8 cellular contexts compared by ENCODE assay signal in genomic region chr2:149017116-149017985, GRCh38. TPM values are rescaled to one million over a fixed set of nuclear protein-coding genes. Genes with fewer than 3 reads are reported as not detected.
A peak's percentile ranks its signal among the peaks of the same experiment; 100 is the strongest.
DNase-seq lines count a peak whose midpoint lies in the region; ATAC-seq, FAIRE-seq and TF ChIP-seq lines count a peak whose summit lies in the region.

No MANE protein-coding gene starts in this region.

- no peaks in the 10 kb centered on the region for H3K9me2 ChIP-seq in GM23248 (ENCODE audit: insufficient read depth)

- no peaks in the 10 kb centered on the region for H3F3A ChIP-seq in GM23248 (ENCODE audit: insufficient read depth)

- 49 to 50% methylated on average over 14 of the region's 14 CpGs for WGBS in GM23248 (ENCODE audit: low coverage in 1 of 2, low lambda C conversion rate in 2 of 2, missing lambda C conversion rate in 2 of 2), 2 experiments

- H3K4me3 ChIP-seq in GM23248 (no peak overlapping the region), astrocyte of the spinal cord (ENCODE audit: low read depth, low read length) (no peak overlapping the region)

- no peaks in the 10 kb centered on the region for H3K9me3 ChIP-seq in GM23248 (ENCODE audit: low read depth)

- DNase-seq in CD1c-positive myeloid dendritic cell (ENCODE audit: extremely low spot score) (peak; percentile 81), GM23248 (peak; percentile 82), NCI-H2081 treated with DMSO at 0.1 percent for 48 hours (lab: John Stamatoyannopoulos, UW) (peak; percentile 30), astrocyte of the spinal cord (ENCODE audit: low read depth, low spot score) (peak; percentile 75), hypothalamus (lab: John Stamatoyannopoulos, UW) (peak in 49 of 51 donors; percentile 5 to 85 (median 53)), smooth muscle cell of the brain vasculature (ENCODE audit: low read depth, low spot score) (peak; percentile 46)

- H4K20me1 ChIP-seq in GM23248 (ENCODE audit: insufficient read depth): no peaks in the 10 kb centered on the region

- no peaks in the 10 kb centered on the region for H3K27me3 ChIP-seq in GM23248 (replicated peaks; ENCODE audit: insufficient read depth)

- in situ Hi-C loops in GM23248 (cut with MboI): loop anchor here (5.0 kb wide), 1 partner anchor 545 kb away; no protein-coding TSS in a partner anchor
- in situ Hi-C loops in astrocyte of the spinal cord (cut with HindIII; ENCODE audit: low sequenced_read_pairs): no loop called here

- H3K36me3 ChIP-seq in GM23248 (ENCODE audit: low read depth): no peaks in the 10 kb centered on the region

- peak; percentile 91 for TF ChIP-seq CTCF in astrocyte of the spinal cord (IDR thresholded peaks at IDR 0.05; ENCODE audit: low read depth, low read length)

- peak; percentile 73 for FAIRE-seq in TTC549 (lab: Jason Lieb, UNC)

- no peak overlapping the region for H2AFZ ChIP-seq in GM23248

- no peaks in the 10 kb centered on the region for H3K79me2 ChIP-seq in GM23248 (ENCODE audit: insufficient read depth)

- H3K27ac ChIP-seq in GM23248: no peak overlapping the region

- ATAC-seq in HG03469 (IDR thresholded peaks at IDR 0.05; ENCODE audit: unreplicated experiment): no peak

- H3K4me2 ChIP-seq in GM23248 (ENCODE audit: unreplicated experiment): no peak overlapping the region

- H3K4me1 ChIP-seq in GM23248 (ENCODE audit: insufficient read depth): no peaks in the 10 kb centered on the region

- H3K9ac ChIP-seq in GM23248: no peak overlapping the region

RNA-seq across cellular contexts. Expression of gene LYPD6B, which starts 21.1 kb away (rescaled TPM):
- total RNA-seq in GM23248 (2014; rRNA removed; shearing (Covaris generic)): 3.9 and 6.8 TPM in 2 replicates
- polyA plus RNA-seq in GM23248 (2016; fragmentation: Nextera tagmentation; extraction: Ambion mirVana): 11.4 and 11.5 TPM in 2 replicates

Comparison
In these comparisons a context has a peak if more than half of its experiments do, and no peak if none do; other contexts are left out.
1. DNase-seq: peak in every context shown above with its lines; median percentile 82 in GM23248; 81 in CD1c-positive myeloid dendritic cell; 75 in astrocyte of the spinal cord; 53 in hypothalamus; 46 in smooth muscle cell of the brain vasculature; 30 in NCI-H2081 treated with DMSO at 0.1 percent for 48 hours.